In genomic region chr2:203637819-203638167, GRCh38 we compare ENCODE assay signal across 12 cellular contexts.
DNase-seq lines count a peak whose midpoint lies in the region; ATAC-seq and TF ChIP-seq lines count a peak whose summit lies in the region.
"Had no signal": no experiment of that assay in that cellular context is flagged by ENCODE, and none has a peak within 500 bp of the region (broad histone marks: within the 10 kb centered on the region; RNA-seq: fewer than 3 reads in every experiment).

No MANE protein-coding gene starts in this region.

- H3K27me3 ChIP-seq in heart left ventricle (no peaks in the 10 kb centered on the region), muscle layer of duodenum (ENCODE audit: low read depth, low read length) (no peaks in the 10 kb centered on the region), upper lobe of left lung (no peaks in the 10 kb centered on the region)
- H3K27me3 ChIP-seq: brain microvascular endothelial cell, sigmoid colon had no signal

- POLR2A ChIA-PET in activated naive CD8-positive, alpha-beta T cell treated with anti-CD3 and anti-CD28 coated beads, Interleukin-2, amount 10 ng/mL, durations not matched to agents 7 days and 5 days (lab: Charles Lee): interaction anchor here (0.7 kb wide), 2 partner anchors 84 to 230 kb away, joined by 3 to 5 read pairs; no protein-coding TSS in a partner anchor

- no peak overlapping the region for H3K4me3 ChIP-seq in heart left ventricle
- H3K4me3 ChIP-seq in muscle layer of duodenum (ENCODE audit: low read depth in 1 of 2, low read length in 2 of 2): no peak overlapping the region
- no peak overlapping the region for H3K4me3 ChIP-seq in upper lobe of left lung
- H3K4me3 ChIP-seq: sigmoid colon had no signal

- WGBS in heart left ventricle, 4 donors: 48 to 63% (median 51%) methylated on average over 2 of the region's 2 CpGs
- WGBS in upper lobe of left lung, 2 donors: 20 to 27% methylated on average over 2 of the region's 2 CpGs

- TF ChIP-seq CTCF in heart left ventricle (IDR thresholded peaks at IDR 0.05) (no peak), upper lobe of left lung (IDR thresholded peaks at IDR 0.05) (no peak)

- ATAC-seq in heart left ventricle (peak in 1 of 4 donors; percentile 11), left cardiac atrium (no peak), upper lobe of left lung (ENCODE audit: low FRiP score in 2 of 2) (no peak), HG02678 (IDR thresholded peaks at IDR 0.05; ENCODE audit: unreplicated experiment) (no peak)
- peak; percentile 48 for ATAC-seq in activated naive CD8-positive, alpha-beta T cell treated with anti-CD3 and anti-CD28 coated beads, Interleukin-2, amount 10 ng/mL, durations not matched to agents 7 days and 5 days (ENCODE audit: low read depth)
- ATAC-seq: PC-3 had no signal

- peak overlapping the region; percentile 6 for H3K27ac Mint-ChIP-seq in activated naive CD8-positive, alpha-beta T cell treated with anti-CD3 and anti-CD28 coated beads, Interleukin-2, amount 10 ng/mL, durations not matched to agents 7 days and 5 days

- TF ChIP-seq EP300 in upper lobe of left lung (IDR thresholded peaks at IDR 0.05): no peak

- H3K4me3 Mint-ChIP-seq in activated naive CD8-positive, alpha-beta T cell treated with anti-CD3 and anti-CD28 coated beads, Interleukin-2, amount 10 ng/mL, durations not matched to agents 7 days and 5 days: peak overlapping the region; percentile 11

- H3K36me3 Mint-ChIP-seq in activated naive CD8-positive, alpha-beta T cell treated with anti-CD3 and anti-CD28 coated beads, Interleukin-2, amount 10 ng/mL, durations not matched to agents 7 days and 5 days: peaks cover 2% of the 10 kb centered on the region

- intact Hi-C loops in heart left ventricle (cut with DNase I) (loop anchor here in 3 of 10 donors (10.0 kb wide), 1 partner anchor 103 kb away; the partner anchor contains the start of gene RAPH1 (in 3 of the 3)), left cardiac atrium (cut with DNase I) (no loop called here)

- TF ChIP-seq POLR2A in heart left ventricle (IDR thresholded peaks at IDR 0.05): no peak
- no peak for TF ChIP-seq POLR2A in upper lobe of left lung (IDR thresholded peaks at IDR 0.05)

- no peaks in the 10 kb centered on the region for H3K27me3 Mint-ChIP-seq in activated naive CD8-positive, alpha-beta T cell treated with anti-CD3 and anti-CD28 coated beads, Interleukin-2, amount 10 ng/mL, durations not matched to agents 7 days and 5 days

- H3K9me3 Mint-ChIP-seq in activated naive CD8-positive, alpha-beta T cell treated with anti-CD3 and anti-CD28 coated beads, Interleukin-2, amount 10 ng/mL, durations not matched to agents 7 days and 5 days: no peaks in the 10 kb centered on the region

- H3K36me3 ChIP-seq in heart left ventricle (no peaks in the 10 kb centered on the region), muscle layer of duodenum (ENCODE audit: control insufficient read depth in 1 of 2, insufficient read depth in 2 of 2, low read length in 2 of 2) (no peaks in the 10 kb centered on the region), upper lobe of left lung (no peaks in the 10 kb centered on the region)
- H3K36me3 ChIP-seq: brain microvascular endothelial cell, sigmoid colon had no signal

- peak overlapping the region in 9 of 12 donors; percentile 8 to 83 (median 44) for H3K27ac ChIP-seq in heart left ventricle
- peak overlapping the region; percentile 19 for H3K27ac ChIP-seq in muscle layer of duodenum (ENCODE audit: low read length)
- peak overlapping the region; percentile 41 to 78 (median 64) for H3K27ac ChIP-seq in upper lobe of left lung
- H3K27ac ChIP-seq: brain microvascular endothelial cell had no signal

- H3K4me1 Mint-ChIP-seq in activated naive CD8-positive, alpha-beta T cell treated with anti-CD3 and anti-CD28 coated beads, Interleukin-2, amount 10 ng/mL, durations not matched to agents 7 days and 5 days: peaks cover 22% of the 10 kb centered on the region

- H3K4me1 ChIP-seq in heart left ventricle (peaks cover 0 to 25% (median 14%) of the 10 kb centered on the region in 12 donors), muscle layer of duodenum (ENCODE audit: control insufficient read depth in 1 of 2, insufficient read depth in 2 of 2, low read length in 2 of 2) (peaks cover 4 to 8% of the 10 kb centered on the region in 2 donors), upper lobe of left lung (peaks cover 18 to 21% (median 19%) of the 10 kb centered on the region in 4 donors)

- DNase-seq in heart left ventricle: no peak
- no peak for DNase-seq in left cardiac atrium
- no peak for DNase-seq in activated naive CD8-positive, alpha-beta T cell treated with anti-CD3 and anti-CD28 coated beads, Interleukin-2, amount 10 ng/mL, durations not matched to agents 7 days and 5 days
- no peak for DNase-seq in upper lobe of left lung
- no peak for DNase-seq in KG1 (lab: John Stamatoyannopoulos, UW)
- DNase-seq in activated CD8-positive, alpha-beta memory T cell treated with anti-CD3 and anti-CD28 coated beads, Interleukin-2, amount 50 U/mL, for 4 hours: no peak
- DNase-seq: brain microvascular endothelial cell, hippocampal formation, PC-3, sigmoid colon had no signal

- H3K9me3 ChIP-seq in heart left ventricle: no peaks in the 10 kb centered on the region
- no peaks in the 10 kb centered on the region for H3K9me3 ChIP-seq in muscle layer of duodenum (ENCODE audit: control insufficient read depth in 1 of 2, low read length in 2 of 2)
- no peaks in the 10 kb centered on the region for H3K9me3 ChIP-seq in upper lobe of left lung
- H3K9me3 ChIP-seq: sigmoid colon had no signal
